Comparison of ENCODE assay signal across 16 cellular contexts in genomic region chr12:80242341-80242740, GRCh38.
DNase-seq lines count a peak whose midpoint lies in the region; ATAC-seq, FAIRE-seq and TF ChIP-seq lines count a peak whose summit lies in the region.
"Had no signal": no experiment of that assay in that cellular context is flagged by ENCODE, and none has a peak within 500 bp of the region (broad histone marks: within the 10 kb centered on the region; RNA-seq: fewer than 3 reads in every experiment).

No MANE protein-coding gene starts in this region.

- no peaks in the 10 kb centered on the region for H3K36me3 ChIP-seq in HCT116 (ENCODE audit: control insufficient read depth in 1 of 2, insufficient read depth in 2 of 2, low read length in 2 of 2)
- H3K36me3 ChIP-seq in astrocyte (ENCODE audit: insufficient read depth, low read length): no peaks in the 10 kb centered on the region
- H3K36me3 ChIP-seq in neuronal stem cell (replicated peaks in 1 of 2; ENCODE audit: control insufficient read depth in 2 of 2, insufficient read depth in 2 of 2, low read length in 2 of 2): no peaks in the 10 kb centered on the region
- H3K36me3 ChIP-seq in OCI-LY7 (ENCODE audit: insufficient read depth, low read length): no peaks in the 10 kb centered on the region
- H3K36me3 ChIP-seq: BLaER1 had no signal

- CTCF ChIA-PET in HCT116 (lab: Charles Lee) (no interaction called here), OCI-LY7 (lab: Charles Lee; ENCODE audit: unreplicated experiment) (no interaction called here)

- H3K27me3 ChIP-seq in HCT116 (ENCODE audit: insufficient read depth, low read length) (no peaks in the 10 kb centered on the region), astrocyte (ENCODE audit: insufficient read depth, low read length) (no peaks in the 10 kb centered on the region), neuronal stem cell (ENCODE audit: control insufficient read depth in 3 of 3, insufficient read depth in 3 of 3, low read depth in 1 of 3, low read length in 3 of 3) (no peaks in the 10 kb centered on the region)
- H3K27me3 ChIP-seq: BLaER1 had no signal

- H3K4me2 ChIP-seq in HCT116 (ENCODE audit: low read length) (peak overlapping the region; percentile 45), astrocyte (ENCODE audit: low read length) (peak overlapping the region; percentile 57), neuronal stem cell (ENCODE audit: insufficient read depth, low read length, poor library complexity, severe bottlenecking) (no peak overlapping the region), OCI-LY7 (ENCODE audit: low read length) (no peak overlapping the region)
- H3K4me2 ChIP-seq: BLaER1 had no signal

- no peak overlapping the region for H3K14ac ChIP-seq in neuronal stem cell (ENCODE audit: low read length)

- no peaks in the 10 kb centered on the region for H3K27me3 Mint-ChIP-seq in astrocyte (ENCODE audit: low read depth, unreplicated experiment)

- TF ChIP-seq CTCF in HCT116 (IDR thresholded peaks at IDR 0.05 in 2 of 3, conservative IDR thresholded peaks at IDR 0.05 in 1 of 3; ENCODE audit: borderline replicate concordance in 1 of 3, insufficient read depth in 1 of 3, low read depth in 2 of 3, low read length in 2 of 3) (no peak), astrocyte (IDR thresholded peaks at IDR 0.05; ENCODE audit: insufficient read depth, low read depth, low read length) (no peak), OCI-LY7 (conservative IDR thresholded peaks at IDR 0.05; ENCODE audit: low read length) (no peak)

- no peaks in the 10 kb centered on the region for H3K36me3 Mint-ChIP-seq in astrocyte (ENCODE audit: low read depth, unreplicated experiment)
- no peaks in the 10 kb centered on the region for H3K36me3 Mint-ChIP-seq in activated naive CD4-positive, alpha-beta T cell treated with anti-CD3 and anti-CD28 coated beads, Interleukin-2, amount 50 U/mL, for 72 hours
- H3K36me3 Mint-ChIP-seq: CD8-positive, alpha-beta memory T cell had no signal

- H2BK12ac ChIP-seq in neuronal stem cell (ENCODE audit: low read length): no peak overlapping the region

- intact Hi-C loops in HCT116 (cut with micrococcal nuclease): no loop called here
- intact Hi-C loops in OCI-LY7 (cut with micrococcal nuclease; ENCODE audit: unreplicated experiment): no loop called here

- FAIRE-seq in astrocyte (lab: Jason Lieb, UNC): no peak
- FAIRE-seq: HTR-8/SVneo, RCC 7860 had no signal

- no peak overlapping the region for H4K8ac ChIP-seq in neuronal stem cell (ENCODE audit: low read depth, low read length)

- H3K27ac ChIP-seq in HCT116 (ENCODE audit: low read depth, low read length): no peak overlapping the region
- H3K27ac ChIP-seq in astrocyte (ENCODE audit: low read depth, low read length): no peak overlapping the region
- H3K27ac ChIP-seq in neuronal stem cell (replicated peaks; ENCODE audit: low read length): no peak overlapping the region
- no peak overlapping the region for H3K27ac ChIP-seq in OCI-LY7 (ENCODE audit: low read depth, low read length, poor library complexity, severe bottlenecking)
- H3K27ac ChIP-seq: BLaER1 had no signal

- no CpG with 5 or more reads among the region's 1 CpG for WGBS in neuronal stem cell (ENCODE audit: extremely low coverage in 2 of 2, insufficient read length in 2 of 2, insufficient replicate concordance in 1 of 2), 2 donors

- H4K20me1 ChIP-seq in HCT116 (ENCODE audit: insufficient read depth): no peaks in the 10 kb centered on the region
- no peaks in the 10 kb centered on the region for H4K20me1 ChIP-seq in astrocyte (ENCODE audit: insufficient read depth, low read length)
- no peaks in the 10 kb centered on the region for H4K20me1 ChIP-seq in OCI-LY7 (ENCODE audit: insufficient read depth, low read length)
- H4K20me1 ChIP-seq: BLaER1 had no signal

- RAD21 ChIA-PET in HCT116 (lab: Charles Lee; ENCODE audit: low non-redundant PET in 1 of 2, low total read pairs in 2 of 2, uncharacterized antibody in 2 of 2, unreplicated experiment in 2 of 2): no interaction called here

- in situ Hi-C loops in Caki2 (cut with HindIII; ENCODE audit: low pct_unique_long_range_greater_than_20kb, low sequenced_read_pairs): no loop called here

- DNase-seq in Caki2 (ENCODE audit: low read depth) (peak; percentile 14), HCT116 (ENCODE audit: low read depth, low spot score) (no peak), astrocyte (ENCODE audit: low read depth) (no peak), neuronal stem cell (ENCODE audit: low spot score) (no peak), NCI-H2081 (lab: John Stamatoyannopoulos, UW) (no peak), OCI-LY7 (ENCODE audit: low spot score) (no peak)
- DNase-seq in activated naive CD4-positive, alpha-beta T cell treated with anti-CD3 and anti-CD28 coated beads, Interleukin-2, amount 50 U/mL, for 72 hours (ENCODE audit: low spot score in 2 of 2): no peak
- DNase-seq: CD8-positive, alpha-beta memory T cell; NCI-H146; NCI-H2107; SIG-M5; SW 1271 had no signal

- no peak overlapping the region for H3K27ac Mint-ChIP-seq in astrocyte (ENCODE audit: unreplicated experiment)
- H3K27ac Mint-ChIP-seq in activated naive CD4-positive, alpha-beta T cell treated with anti-CD3 and anti-CD28 coated beads, Interleukin-2, amount 50 U/mL, for 72 hours: no peak overlapping the region
- H3K27ac Mint-ChIP-seq: CD8-positive, alpha-beta memory T cell had no signal

- peaks cover 3% of the 10 kb centered on the region for H3K4me1 Mint-ChIP-seq in astrocyte (ENCODE audit: low read depth, unreplicated experiment)
- H3K4me1 Mint-ChIP-seq: CD8-positive, alpha-beta memory T cell had no signal

- H2AFZ ChIP-seq in HCT116 (ENCODE audit: low read depth, low read length, poor library complexity, severe bottlenecking) (peak overlapping the region; percentile 52), astrocyte (ENCODE audit: low read depth, low read length) (no peak overlapping the region), neuronal stem cell (ENCODE audit: low read length) (peak overlapping the region; percentile 60), OCI-LY7 (ENCODE audit: low read length) (no peak overlapping the region)

- H3K4ac ChIP-seq in neuronal stem cell (ENCODE audit: low read length): no peak overlapping the region

- H3K23ac ChIP-seq in neuronal stem cell (ENCODE audit: low read depth, low read length, poor library complexity): no peak overlapping the region

- BruUV-seq in HCT116 (replicated peaks; lab: Mats Ljungman, UMichigan) (no TSS peak), OCI-LY7 (replicated peaks; lab: Mats Ljungman, UMichigan) (no TSS peak)

- H4K91ac ChIP-seq in neuronal stem cell (ENCODE audit: low read depth, low read length, poor library complexity): no peak overlapping the region

- no peak for TF ChIP-seq RAD21 in HCT116 (IDR thresholded peaks at IDR 0.05; ENCODE audit: low read depth)

- H3K18ac ChIP-seq in neuronal stem cell (ENCODE audit: low read length): no peak overlapping the region

- no peak overlapping the region for H2AK5ac ChIP-seq in neuronal stem cell (ENCODE audit: low read depth, low read length)

- ATAC-seq in HCT116: no peak
- no peak for ATAC-seq in GM21367 (IDR thresholded peaks at IDR 0.05; ENCODE audit: unreplicated experiment)
- ATAC-seq in activated naive CD4-positive, alpha-beta T cell treated with anti-CD3 and anti-CD28 coated beads, Interleukin-2, amount 50 U/mL, for 72 hours: no peak

- H3K79me1 ChIP-seq in neuronal stem cell (ENCODE audit: low read depth, low read length): no peaks in the 10 kb centered on the region

- H2BK5ac ChIP-seq in neuronal stem cell (ENCODE audit: low read length): no peak overlapping the region

- H3K4me3 ChIP-seq in HCT116 (replicated peaks in 1 of 2; ENCODE audit: low read depth in 1 of 2, low read length in 2 of 2) (no peak overlapping the region), astrocyte (ENCODE audit: insufficient read depth, low read depth, low read length) (no peak overlapping the region), neuronal stem cell (ENCODE audit: low read length in 2 of 2) (no peak overlapping the region), OCI-LY7 (ENCODE audit: low read depth, low read length, poor library complexity, severe bottlenecking) (no peak overlapping the region)
- H3K4me3 ChIP-seq: BLaER1 had no signal

- no peak overlapping the region for H3K4me3 Mint-ChIP-seq in astrocyte (ENCODE audit: unreplicated experiment)
- H3K4me3 Mint-ChIP-seq: CD8-positive, alpha-beta memory T cell had no signal

- H3K9me2 ChIP-seq in HCT116 (ENCODE audit: insufficient read depth) (no peaks in the 10 kb centered on the region), OCI-LY7 (ENCODE audit: insufficient read depth, low read length) (no peaks in the 10 kb centered on the region)

- TF ChIP-seq POLR2A in HCT116 (IDR thresholded peaks at IDR 0.05; ENCODE audit: borderline replicate concordance, extremely low read depth, insufficient read depth, insufficient read length): no peak

- H3K4me1 ChIP-seq in HCT116 (ENCODE audit: control insufficient read depth in 1 of 2, insufficient read depth in 2 of 2, low read length in 2 of 2) (peaks cover 14 to 15% of the 10 kb centered on the region in 2 experiments; a peak in 3 of 4 replicates), astrocyte (ENCODE audit: insufficient read depth, low read length) (peaks cover 11% of the 10 kb centered on the region), neuronal stem cell (ENCODE audit: control insufficient read depth in 2 of 2, insufficient read depth in 1 of 2, low read depth in 1 of 2, low read length in 2 of 2) (peaks cover 0 to 7% of the 10 kb centered on the region in 2 donors), OCI-LY7 (ENCODE audit: insufficient read depth, low read length, poor library complexity, severe bottlenecking) (no peaks in the 10 kb centered on the region)
- H3K4me1 ChIP-seq: BLaER1 had no signal

- H3K9ac ChIP-seq in HCT116 (ENCODE audit: low read length) (no peak overlapping the region), astrocyte (ENCODE audit: low read length) (no peak overlapping the region), neuronal stem cell (ENCODE audit: low read depth, low read length, poor library complexity) (no peak overlapping the region)
- H3K9ac ChIP-seq: BLaER1 had no signal

- no peak overlapping the region for H2BK15ac ChIP-seq in neuronal stem cell (ENCODE audit: low read length)

- H3K9me3 ChIP-seq in HCT116 (ENCODE audit: control insufficient read depth in 1 of 2, insufficient read depth in 1 of 2, low read depth in 1 of 2, low read length in 2 of 2) (no peaks in the 10 kb centered on the region), astrocyte (ENCODE audit: insufficient read depth, low read depth, low read length) (no peaks in the 10 kb centered on the region), neuronal stem cell (replicated peaks in 1 of 2; ENCODE audit: control insufficient read depth in 2 of 2, insufficient read depth in 1 of 2, low read depth in 1 of 2, low read length in 2 of 2) (peaks cover 0 to 7% of the 10 kb centered on the region in 2 donors), OCI-LY7 (ENCODE audit: low read length) (no peaks in the 10 kb centered on the region)
- H3K9me3 ChIP-seq: BLaER1 had no signal

- POLR2A ChIA-PET in HCT116 (lab: Charles Lee) (no interaction called here), OCI-LY7 (lab: Charles Lee) (no interaction called here)

- H2BK120ac ChIP-seq in neuronal stem cell (ENCODE audit: low read depth, low read length): no peak overlapping the region

- no peaks in the 10 kb centered on the region for H3K79me2 ChIP-seq in HCT116 (ENCODE audit: insufficient read depth, low read length)
- H3K79me2 ChIP-seq in astrocyte (ENCODE audit: insufficient read depth, low read length): no peaks in the 10 kb centered on the region
- H3K79me2 ChIP-seq in OCI-LY7 (ENCODE audit: insufficient read depth, low read depth, low read length): no peaks in the 10 kb centered on the region

- H3K9me3 Mint-ChIP-seq in astrocyte (ENCODE audit: unreplicated experiment): no peaks in the 10 kb centered on the region
- H3K9me3 Mint-ChIP-seq in activated naive CD4-positive, alpha-beta T cell treated with anti-CD3 and anti-CD28 coated beads, Interleukin-2, amount 50 U/mL, for 72 hours: peaks cover 4 to 7% of the 10 kb centered on the region in 2 donors

Comparison
In these comparisons a context has a peak if more than half of its experiments do, and no peak if none do; other contexts are left out.
1. H2AFZ ChIP-seq: peak in HCT116 (single experiment) and neuronal stem cell (single experiment); none in astrocyte (single experiment) and OCI-LY7 (single experiment).
2. H3K4me2 ChIP-seq: peak in HCT116 (single experiment) and astrocyte (single experiment); none in neuronal stem cell (single experiment) and OCI-LY7 (single experiment).